In the genomic region with DNA sequence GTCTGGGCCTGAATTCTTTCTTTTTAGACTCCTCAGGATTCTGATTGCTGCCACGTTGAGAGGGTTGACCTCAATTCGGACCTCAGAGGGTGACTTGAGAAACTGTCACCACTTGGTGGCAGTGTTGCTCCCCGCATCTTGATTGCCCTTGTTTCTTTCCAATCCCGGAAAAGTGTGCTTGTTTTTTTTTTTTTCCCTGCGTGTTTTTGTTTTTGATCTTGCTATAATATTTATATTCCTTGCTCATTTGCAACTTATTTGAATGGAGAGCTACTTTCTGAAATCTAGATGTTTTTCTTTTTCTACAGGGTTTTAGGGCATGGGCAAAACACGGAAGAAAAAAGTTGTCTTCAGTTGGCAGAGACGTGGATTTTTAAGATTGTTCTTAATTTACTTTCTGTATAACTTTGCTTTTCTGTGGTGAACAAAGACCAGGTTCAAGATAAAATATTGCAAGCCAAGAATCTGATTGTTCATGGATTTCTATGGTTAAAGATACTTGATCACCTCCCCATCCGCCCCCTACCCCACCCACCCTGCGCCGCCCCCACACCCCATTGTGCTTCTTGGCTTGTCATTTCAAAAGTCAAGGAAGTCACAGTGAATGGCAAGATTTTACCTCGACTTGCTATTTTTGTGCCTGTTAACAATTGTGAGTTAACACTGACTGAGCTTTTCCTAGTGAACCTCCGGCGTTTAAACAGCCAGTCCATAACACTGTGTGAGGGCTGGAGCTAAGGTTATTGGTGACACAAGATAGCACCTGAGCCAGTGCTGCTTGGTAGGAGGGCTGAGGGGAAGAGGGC, we compare ENCODE assay signal across 8 cellular contexts.
DNase-seq lines count a peak whose midpoint lies in the region; ATAC-seq, FAIRE-seq and TF ChIP-seq lines count a peak whose summit lies in the region.

No MANE protein-coding gene starts in this region.

- H3K36me3 ChIP-seq in effector memory CD4-positive, alpha-beta T cell (ENCODE audit: control insufficient read depth, insufficient read depth, low read length) = peaks cover 7% of the 10 kb centered on the region

- peak; percentile 87 for TF ChIP-seq CTCF in D721Med (IDR thresholded peaks at IDR 0.05; ENCODE audit: insufficient read depth, missing control alignments)

- no peaks in the 10 kb centered on the region for H3K27me3 ChIP-seq in effector memory CD4-positive, alpha-beta T cell (replicated peaks; ENCODE audit: control insufficient read depth, insufficient read depth, low read length, poor library complexity, severe bottlenecking)

- H3K9me3 ChIP-seq in effector memory CD4-positive, alpha-beta T cell (ENCODE audit: control insufficient read depth, low read length) = no peaks in the 10 kb centered on the region

- no peak for FAIRE-seq in D721Med (lab: Jason Lieb, UNC)

- H3K4me3 ChIP-seq in effector memory CD4-positive, alpha-beta T cell (ENCODE audit: insufficient read depth, low read depth, low read length, poor library complexity, severe bottlenecking) = peak overlapping the region; percentile 26

- no peak overlapping the region for H3K27ac ChIP-seq in effector memory CD4-positive, alpha-beta T cell (ENCODE audit: insufficient read depth, low read length, poor library complexity, severe bottlenecking)

- peak; percentile 53 for ATAC-seq in HG02763 (IDR thresholded peaks at IDR 0.05; ENCODE audit: unreplicated experiment)
- no peak for ATAC-seq in GM19467 (IDR thresholded peaks at IDR 0.05; ENCODE audit: unreplicated experiment)

- peak; percentile 31 for DNase-seq in D721Med (ENCODE audit: insufficient read length, low spot score)
- peak; percentile 30 for DNase-seq in NCI-H748 treated with DMSO at 0.1 percent for 48 hours (lab: John Stamatoyannopoulos, UW)
- DNase-seq in activated CD8-positive, alpha-beta memory T cell treated with anti-CD3 and anti-CD28 coated beads for 1 hour (ENCODE audit: extremely low read depth in 1 of 2, low read depth in 1 of 2) = peak; percentile 14 to 35
- peak; percentile 10 to 49 (median 16) for DNase-seq in effector memory CD4-positive, alpha-beta T cell
- DNase-seq in midbrain (lab: John Stamatoyannopoulos, UW) = peak; percentile 77
- DNase-seq in stimulated activated CD8-positive, alpha-beta memory T cell treated with anti-CD3 and anti-CD28 coated beads, Interleukin-2, amount 100 ng/mL, for 1 hour (ENCODE audit: low read depth in 2 of 2) = peak; percentile 18 to 47

- no peaks in the 10 kb centered on the region for H3K4me1 ChIP-seq in effector memory CD4-positive, alpha-beta T cell (ENCODE audit: control insufficient read depth, insufficient read depth, low read length, poor library complexity, severe bottlenecking)

Comparison
In these comparisons a context has a peak if more than half of its experiments do, and no peak if none do; other contexts are left out.
1. DNase-seq: peak in every context shown above with its lines; median percentile 77 in midbrain; 32 in stimulated activated CD8-positive, alpha-beta memory T cell treated with anti-CD3 and anti-CD28 coated beads, Interleukin-2, amount 100 ng/mL, for 1 hour; 31 in D721Med; 30 in NCI-H748 treated with DMSO at 0.1 percent for 48 hours; 24 in activated CD8-positive, alpha-beta memory T cell treated with anti-CD3 and anti-CD28 coated beads for 1 hour; 16 in effector memory CD4-positive, alpha-beta T cell.